15 cellular contexts compared by ENCODE assay signal in genomic region chr4:152104846-152105462, GRCh38.
DNase-seq lines count a peak whose midpoint lies in the region; ATAC-seq lines count a peak whose summit lies in the region.
"Had no signal": no experiment of that assay in that cellular context is flagged by ENCODE, and none has a peak within 500 bp of the region (broad histone marks: within the 10 kb centered on the region; RNA-seq: fewer than 3 reads in every experiment).

No MANE protein-coding gene starts in this region.

- H3K27ac ChIP-seq in cingulate gyrus (ENCODE audit: low read depth, low read length): peak overlapping the region; percentile 13
- H3K27ac ChIP-seq: neutrophil had no signal

- ATAC-seq in activated CD8-positive, alpha-beta memory T cell treated with anti-CD3 and anti-CD28 coated beads, Interleukin-2, amount 10 ng/mL, durations not matched to agents 7 days and 5 days: no peak
- ATAC-seq in GM19324 (IDR thresholded peaks at IDR 0.05; ENCODE audit: low FRiP score, unreplicated experiment): no peak
- ATAC-seq: heart left ventricle, right cardiac atrium, WTC11 had no signal

- peaks cover 3% of the 10 kb centered on the region for H3K9me3 Mint-ChIP-seq in activated CD8-positive, alpha-beta memory T cell treated with anti-CD3 and anti-CD28 coated beads, Interleukin-2, amount 10 ng/mL, durations not matched to agents 7 days and 5 days (ENCODE audit: low read depth)
- H3K9me3 Mint-ChIP-seq: WTC11 had no signal

- peaks cover 25% of the 10 kb centered on the region for H3K36me3 Mint-ChIP-seq in activated CD8-positive, alpha-beta memory T cell treated with anti-CD3 and anti-CD28 coated beads, Interleukin-2, amount 10 ng/mL, durations not matched to agents 7 days and 5 days
- H3K36me3 Mint-ChIP-seq: WTC11 had no signal

- no peaks in the 10 kb centered on the region for H3K27me3 Mint-ChIP-seq in activated CD8-positive, alpha-beta memory T cell treated with anti-CD3 and anti-CD28 coated beads, Interleukin-2, amount 10 ng/mL, durations not matched to agents 7 days and 5 days

- CTCF ChIA-PET in activated CD8-positive, alpha-beta memory T cell treated with anti-CD3 and anti-CD28 coated beads, Interleukin-2, amount 10 ng/mL, durations not matched to agents 7 days and 5 days (lab: Charles Lee): no interaction called here

- no peak for DNase-seq in activated CD8-positive, alpha-beta memory T cell treated with anti-CD3 and anti-CD28 coated beads, Interleukin-2, amount 10 ng/mL, durations not matched to agents 7 days and 5 days
- DNase-seq in activated CD8-positive, alpha-beta memory T cell treated with anti-CD3 and anti-CD28 coated beads for 24 hours: no peak
- DNase-seq in NCI-H2227 (lab: John Stamatoyannopoulos, UW; ENCODE audit: unreplicated experiment): peak; percentile 42
- DNase-seq in occipital lobe (lab: John Stamatoyannopoulos, UW): peak; percentile 43
- DNase-seq in NCI-H2171 (lab: John Stamatoyannopoulos, UW): no peak
- DNase-seq in GM03348 (ENCODE audit: low spot score): no peak
- DNase-seq: EL, heart left ventricle, mesendoderm, NCI-H1436 had no signal

- H3K27ac Mint-ChIP-seq in activated CD8-positive, alpha-beta memory T cell treated with anti-CD3 and anti-CD28 coated beads, Interleukin-2, amount 10 ng/mL, durations not matched to agents 7 days and 5 days: peak overlapping the region; percentile 24
- H3K27ac Mint-ChIP-seq: WTC11 had no signal

- H3K4me3 Mint-ChIP-seq in activated CD8-positive, alpha-beta memory T cell treated with anti-CD3 and anti-CD28 coated beads, Interleukin-2, amount 10 ng/mL, durations not matched to agents 7 days and 5 days: no peak overlapping the region
- H3K4me3 Mint-ChIP-seq: WTC11 had no signal

- H3K4me1 Mint-ChIP-seq in activated CD8-positive, alpha-beta memory T cell treated with anti-CD3 and anti-CD28 coated beads, Interleukin-2, amount 10 ng/mL, durations not matched to agents 7 days and 5 days: peaks cover 49% of the 10 kb centered on the region

Comparison
In these comparisons a context has a peak if more than half of its experiments do, and no peak if none do; other contexts are left out.
1. DNase-seq: peak in NCI-H2227 (single experiment) and occipital lobe (single experiment); none in activated CD8-positive, alpha-beta memory T cell treated with anti-CD3 and anti-CD28 coated beads, Interleukin-2, amount 10 ng/mL, durations not matched to agents 7 days and 5 days (single experiment), activated CD8-positive, alpha-beta memory T cell treated with anti-CD3 and anti-CD28 coated beads for 24 hours (single experiment), NCI-H2171 (single experiment) and GM03348 (single experiment).